ENCODE assay signal across 1 cellular context in genomic region chr17:40427002-40427491, GRCh38.
A peak's percentile ranks its signal among the peaks of the same experiment; 100 is the strongest.
TF ChIP-seq lines count a peak whose summit lies in the region.

No MANE protein-coding gene starts in this region.

TF ChIP-seq in GM12878, 131 proteins besides CTCF, POLR2A, EP300 and RAD21:
- peak; percentile 68 for TF ChIP-seq RUNX3 (IDR thresholded peaks at IDR 0.05; ENCODE audit: low read length)
- TF ChIP-seq SMARCA5 (IDR thresholded peaks at IDR 0.05), result no peak
